8 cellular contexts compared by ENCODE assay signal in the genomic region with DNA sequence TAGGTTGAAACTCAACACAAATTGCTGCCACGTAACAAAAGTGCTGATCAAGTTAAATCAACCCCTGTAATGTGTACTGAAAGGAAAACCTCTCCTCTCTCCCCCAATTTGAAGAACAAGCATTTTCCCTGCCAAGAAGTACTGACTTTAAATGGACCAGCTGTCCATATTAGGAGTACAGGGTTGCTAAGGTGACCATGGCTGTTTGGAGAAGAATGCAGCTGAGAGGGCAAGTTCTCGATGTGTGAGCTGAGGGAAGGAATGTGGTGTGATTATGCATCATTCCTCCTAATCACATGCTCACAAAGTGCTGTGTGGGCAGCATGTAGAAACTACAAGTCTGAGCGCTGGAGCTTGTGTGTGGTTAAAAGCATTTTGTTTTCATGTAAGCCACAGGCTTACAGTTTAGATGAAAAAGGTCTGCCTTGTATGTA. TPM values are rescaled to one million over a fixed set of nuclear protein-coding genes. Genes with fewer than 3 reads are reported as not detected.
DNase-seq lines count a peak whose midpoint lies in the region; TF ChIP-seq lines count a peak whose summit lies in the region.

No MANE protein-coding gene starts in this region.

- no peaks in the 10 kb centered on the region for H3K27me3 ChIP-seq in GM23248 (replicated peaks; ENCODE audit: insufficient read depth)
- H3K27me3 ChIP-seq in Loucy (ENCODE audit: insufficient read depth, low read length, poor library complexity, severe bottlenecking) = no peaks in the 10 kb centered on the region
- no peaks in the 10 kb centered on the region for H3K27me3 ChIP-seq in adipocyte (replicated peaks; ENCODE audit: control insufficient read depth, insufficient read depth, low read length)
- H3K27me3 ChIP-seq in cardiac muscle cell = no peaks in the 10 kb centered on the region
- no peaks in the 10 kb centered on the region for H3K27me3 ChIP-seq in parathyroid adenoma (ENCODE audit: control insufficient read depth, insufficient read depth, low read length)

- WGBS in GM23248 (ENCODE audit: low coverage in 1 of 2, low lambda C conversion rate in 2 of 2, missing lambda C conversion rate in 2 of 2), 2 experiments = 2 to 3% methylated on average over 3 of the region's 3 CpGs

- in situ Hi-C loops in GM23248 (cut with MboI) = no loop called here

- H3K9me3 ChIP-seq in GM23248 (ENCODE audit: low read depth) (no peaks in the 10 kb centered on the region), Loucy (ENCODE audit: insufficient read depth, low read depth, low read length) (no peaks in the 10 kb centered on the region), adipocyte (ENCODE audit: control insufficient read depth, low read length) (no peaks in the 10 kb centered on the region), cardiac muscle cell (ENCODE audit: low read depth) (no peaks in the 10 kb centered on the region), parathyroid adenoma (ENCODE audit: control insufficient read depth, low read length) (no peaks in the 10 kb centered on the region)

- peak overlapping the region; percentile 69 for H3K9ac ChIP-seq in GM23248
- no peak overlapping the region for H3K9ac ChIP-seq in Loucy (ENCODE audit: low read depth, low read length, poor library complexity, severe bottlenecking)
- peak overlapping the region; percentile 68 for H3K9ac ChIP-seq in adipocyte (ENCODE audit: low read length)
- H3K9ac ChIP-seq in parathyroid adenoma = no peak overlapping the region

- peaks cover 89% of the 10 kb centered on the region for H3K79me2 ChIP-seq in GM23248 (ENCODE audit: insufficient read depth)
- H3K79me2 ChIP-seq in Loucy (ENCODE audit: insufficient read depth, low read length) = peaks cover 21% of the 10 kb centered on the region; the same call in 1 of the 2 replicates
- peaks cover 7% of the 10 kb centered on the region for H3K79me2 ChIP-seq in parathyroid adenoma

- H4K20me1 ChIP-seq in GM23248 (ENCODE audit: insufficient read depth) (no peaks in the 10 kb centered on the region), Loucy (ENCODE audit: insufficient read depth, low read length, poor library complexity, severe bottlenecking) (peaks cover 5% of the 10 kb centered on the region)

- DNase-seq in GM10266 (ENCODE audit: extremely low spot score) (peak; percentile 53), GM23248 (peak; percentile 99), adipocyte (ENCODE audit: low read depth) (peak; percentile 97), cardiac muscle cell (ENCODE audit: low read depth in 1 of 2, low spot score in 1 of 2) (peak; percentile 83 to 100), NCI-H526 (lab: John Stamatoyannopoulos, UW) (no peak), DMS153 (lab: John Stamatoyannopoulos, UW) (no peak)

- H2AFZ ChIP-seq in GM23248 (no peak overlapping the region), Loucy (ENCODE audit: low read length) (no peak overlapping the region), parathyroid adenoma (no peak overlapping the region)

- H3K9me2 ChIP-seq in GM23248 (ENCODE audit: insufficient read depth) (no peaks in the 10 kb centered on the region), Loucy (replicated peaks; ENCODE audit: low read depth, low read length) (no peaks in the 10 kb centered on the region)

- H3F3A ChIP-seq in GM23248 (ENCODE audit: insufficient read depth) (peaks cover 24% of the 10 kb centered on the region), Loucy (ENCODE audit: low read depth) (no peaks in the 10 kb centered on the region)

- H3K27ac ChIP-seq in GM23248 = peak overlapping the region; percentile 82
- H3K27ac ChIP-seq in cardiac muscle cell = peak overlapping the region; percentile 91
- peak overlapping the region; percentile 83 for H3K27ac ChIP-seq in parathyroid adenoma

- H3K36me3 ChIP-seq in GM23248 (ENCODE audit: low read depth) (peaks cover 4% of the 10 kb centered on the region; the same call in 1 of the 2 replicates), Loucy (ENCODE audit: insufficient read depth, low read length) (peaks cover 7% of the 10 kb centered on the region; the same call in 1 of the 2 replicates), adipocyte (ENCODE audit: control insufficient read depth, insufficient read depth, low read length, severe bottlenecking) (peaks cover 10% of the 10 kb centered on the region), cardiac muscle cell (no peaks in the 10 kb centered on the region), parathyroid adenoma (ENCODE audit: control insufficient read depth, insufficient read depth, low read length) (no peaks in the 10 kb centered on the region)

- H3K4me1 ChIP-seq in GM23248 (ENCODE audit: insufficient read depth) = peaks cover 19% of the 10 kb centered on the region
- peaks cover 4% of the 10 kb centered on the region for H3K4me1 ChIP-seq in Loucy (ENCODE audit: insufficient read depth, low read length, poor library complexity, severe bottlenecking)
- H3K4me1 ChIP-seq in adipocyte (ENCODE audit: control insufficient read depth, insufficient read depth, low read length) = peaks cover 32% of the 10 kb centered on the region
- H3K4me1 ChIP-seq in cardiac muscle cell (ENCODE audit: low read depth) = peaks cover 10% of the 10 kb centered on the region
- peaks cover 9% of the 10 kb centered on the region for H3K4me1 ChIP-seq in parathyroid adenoma

- TF ChIP-seq CTCF in GM10266 (IDR thresholded peaks at IDR 0.05; ENCODE audit: control insufficient read depth, insufficient read depth, low read depth, missing control alignments) (no peak), Loucy (conservative IDR thresholded peaks at IDR 0.05; ENCODE audit: low read length) (no peak), cardiac muscle cell (IDR thresholded peaks at IDR 0.05; ENCODE audit: low read depth, low read length) (no peak), parathyroid adenoma (IDR thresholded peaks at IDR 0.05) (no peak)

- H3K4me2 ChIP-seq in GM23248 (ENCODE audit: unreplicated experiment) = peak overlapping the region; percentile 73
- peak overlapping the region; percentile 12 for H3K4me2 ChIP-seq in Loucy (ENCODE audit: low read depth, low read length, poor library complexity, severe bottlenecking)
- peak overlapping the region; percentile 36 for H3K4me2 ChIP-seq in parathyroid adenoma (ENCODE audit: low read length)

- H3K4me3 ChIP-seq in GM23248 = peak overlapping the region; percentile 27
- H3K4me3 ChIP-seq in Loucy (ENCODE audit: low read length, poor library complexity, severe bottlenecking) = no peak overlapping the region
- peak overlapping the region; percentile 38 for H3K4me3 ChIP-seq in adipocyte (ENCODE audit: low read length)
- H3K4me3 ChIP-seq in cardiac muscle cell = no peak overlapping the region
- peak overlapping the region; percentile 40 for H3K4me3 ChIP-seq in parathyroid adenoma (ENCODE audit: low read depth, low read length)

RNA-seq across cellular contexts. Expression of gene CCT2, which starts 50.9 kb away (rescaled TPM):
- 171 and 176 TPM in 2 replicates for total RNA-seq in GM23248 (2014; rRNA removed; shearing (Covaris generic))
- 157 and 158 TPM in 2 replicates for polyA plus RNA-seq in GM23248 (2016; fragmentation: Nextera tagmentation; extraction: Ambion mirVana)
- 227 and 237 TPM in 2 replicates for total RNA-seq in cardiac muscle cell
- polyA plus RNA-seq in cardiac muscle cell = 307 and 340 TPM in 2 replicates

Comparison
In these comparisons a context has a peak if more than half of its experiments do, and no peak if none do; other contexts are left out.
1. DNase-seq: peak in GM10266 (single experiment), GM23248 (single experiment), adipocyte (single experiment) and cardiac muscle cell (2 of 2); none in NCI-H526 (0 of 2) and DMS153 (single experiment).
2. H3K4me2 ChIP-seq: peak in every context shown above with its lines; median percentile 73 in GM23248; 36 in parathyroid adenoma; 12 in Loucy.
3. H3K4me3 ChIP-seq: peak in GM23248 (single experiment), adipocyte (single experiment) and parathyroid adenoma (single experiment); none in Loucy (single experiment) and cardiac muscle cell (single experiment).
4. H3K9ac ChIP-seq: peak in GM23248 (single experiment) and adipocyte (single experiment); none in Loucy (single experiment) and parathyroid adenoma (single experiment).
5. Peak in every context shown above with its lines, with median percentiles within 50 percentile points of each other: H3K27ac ChIP-seq.